ENCODE assay signal across 13 cellular contexts in the genomic region with DNA sequence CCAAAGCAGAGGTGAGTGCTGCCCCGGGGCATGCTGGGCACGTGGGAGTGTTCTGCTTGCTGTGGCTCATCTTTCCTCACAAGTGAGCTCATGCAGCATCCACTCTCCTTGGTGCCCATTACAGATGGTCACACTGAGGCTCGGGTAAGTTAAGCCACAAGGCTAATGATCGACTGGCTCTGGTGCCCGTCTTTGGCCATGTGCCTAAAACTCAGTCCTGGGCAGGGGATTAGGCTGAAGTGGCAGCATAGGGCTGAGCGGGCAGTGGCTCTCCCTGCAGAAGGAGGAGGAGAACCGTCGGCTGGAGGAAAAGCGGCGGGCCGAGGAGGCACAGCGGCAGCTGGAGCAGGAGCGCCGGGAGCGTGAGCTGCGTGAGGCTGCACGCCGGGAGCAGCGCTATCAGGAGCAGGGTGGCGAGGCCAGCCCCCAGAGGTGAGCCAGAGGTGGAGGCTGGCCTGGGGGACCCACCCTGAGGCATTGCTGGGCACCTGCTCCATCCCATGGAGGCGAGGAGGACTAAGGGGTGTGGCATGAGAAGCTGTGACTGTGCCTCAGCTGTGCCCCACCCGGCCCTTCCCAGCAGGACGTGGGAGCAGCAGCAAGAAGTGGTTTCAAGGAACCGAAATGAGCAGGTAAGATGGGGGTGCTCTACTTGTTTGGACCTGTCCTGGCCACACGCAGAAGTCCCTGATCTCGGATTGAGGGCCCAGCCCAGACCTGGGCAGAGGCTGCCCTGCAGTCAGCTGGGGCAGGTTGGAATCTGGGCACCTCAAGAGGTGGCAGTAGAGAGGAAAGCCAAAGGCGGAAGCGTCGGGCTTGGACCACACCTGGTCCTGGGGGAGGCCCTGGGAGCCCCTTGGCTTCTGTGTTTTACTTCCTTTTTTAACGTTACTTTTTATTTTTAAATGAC. TPM values are rescaled to one million over a fixed set of nuclear protein-coding genes. Genes with fewer than 3 reads are reported as not detected.
DNase-seq lines count a peak whose midpoint lies in the region; ATAC-seq and TF ChIP-seq lines count a peak whose summit lies in the region.
"Had no signal": no experiment of that assay in that cellular context is flagged by ENCODE, and none has a peak within 500 bp of the region (broad histone marks: within the 10 kb centered on the region; RNA-seq: fewer than 3 reads in every experiment).

No MANE protein-coding gene starts in this region.

- H3K27ac Mint-ChIP-seq in activated CD8-positive, alpha-beta memory T cell treated with anti-CD3 and anti-CD28 coated beads, Interleukin-2, amount 10 ng/mL, durations not matched to agents 7 days and 5 days, result peak overlapping the region; percentile 63

- POLR2A ChIA-PET in PC-9 (lab: Charles Lee; ENCODE audit: unreplicated experiment), result no interaction called here

- H3K27ac ChIP-seq in OCI-LY3 (ENCODE audit: low read length) (peak overlapping the region; percentile 50), esophagus (ENCODE audit: low read depth in 2 of 2, low read length in 1 of 2) (peak overlapping the region; percentile 79 to 88), sigmoid colon (no peak overlapping the region), PC-9 (no peak overlapping the region)

- H3K27me3 ChIP-seq in OCI-LY3 (ENCODE audit: low read depth, low read length) (no peaks in the 10 kb centered on the region), esophagus (ENCODE audit: control insufficient read depth in 1 of 2, insufficient read depth in 2 of 2, low read length in 2 of 2) (no peaks in the 10 kb centered on the region), sigmoid colon (no peaks in the 10 kb centered on the region), PC-9 (ENCODE audit: insufficient read depth, low read depth) (no peaks in the 10 kb centered on the region)

- TF ChIP-seq CTCF in OCI-LY3 (IDR thresholded peaks at IDR 0.05; ENCODE audit: low read depth, low read length), result no peak
- TF ChIP-seq CTCF in sigmoid colon (IDR thresholded peaks at IDR 0.05), result no peak
- no peak for TF ChIP-seq CTCF in PC-9 (conservative IDR thresholded peaks at IDR 0.05)

- peaks cover 6% of the 10 kb centered on the region for H3K4me1 Mint-ChIP-seq in activated CD8-positive, alpha-beta memory T cell treated with anti-CD3 and anti-CD28 coated beads, Interleukin-2, amount 10 ng/mL, durations not matched to agents 7 days and 5 days

- no peak overlapping the region for H3K4me3 Mint-ChIP-seq in activated CD8-positive, alpha-beta memory T cell treated with anti-CD3 and anti-CD28 coated beads, Interleukin-2, amount 10 ng/mL, durations not matched to agents 7 days and 5 days

- no peaks in the 10 kb centered on the region for H3K9me3 Mint-ChIP-seq in activated CD8-positive, alpha-beta memory T cell treated with anti-CD3 and anti-CD28 coated beads, Interleukin-2, amount 10 ng/mL, durations not matched to agents 7 days and 5 days (ENCODE audit: low read depth)

- BruUV-seq in PC-9 (replicated peaks; lab: Mats Ljungman, UMichigan), result no TSS peak

- no peaks in the 10 kb centered on the region for H3K9me3 ChIP-seq in OCI-LY3 (ENCODE audit: insufficient read depth, low read length)
- no peaks in the 10 kb centered on the region for H3K9me3 ChIP-seq in esophagus (ENCODE audit: control insufficient read depth in 2 of 2, insufficient read depth in 1 of 2, low read depth in 1 of 2, low read length in 1 of 2)
- no peaks in the 10 kb centered on the region for H3K9me3 ChIP-seq in sigmoid colon
- no peaks in the 10 kb centered on the region for H3K9me3 ChIP-seq in PC-9 (ENCODE audit: insufficient read depth, low read depth)

- TF ChIP-seq EP300 in sigmoid colon (IDR thresholded peaks at IDR 0.05), result no peak

- H4K20me1 ChIP-seq in OCI-LY3 (ENCODE audit: insufficient read depth, low read length), result peaks cover 13% of the 10 kb centered on the region
- peaks cover 22% of the 10 kb centered on the region for H4K20me1 ChIP-seq in PC-9 (ENCODE audit: insufficient read depth)

- H3K36me3 Mint-ChIP-seq in activated CD8-positive, alpha-beta memory T cell treated with anti-CD3 and anti-CD28 coated beads, Interleukin-2, amount 10 ng/mL, durations not matched to agents 7 days and 5 days, result peaks cover 41% of the 10 kb centered on the region

- no peak for DNase-seq in activated CD8-positive, alpha-beta memory T cell treated with anti-CD3 and anti-CD28 coated beads, Interleukin-2, amount 10 ng/mL, durations not matched to agents 7 days and 5 days
- DNase-seq in activated CD8-positive, alpha-beta memory T cell treated with anti-CD3 and anti-CD28 coated beads for 24 hours, result no peak
- DNase-seq in sigmoid colon (peak; percentile 52), putamen (ENCODE audit: low spot score) (no peak), COLO668 (lab: John Stamatoyannopoulos, UW; ENCODE audit: unreplicated experiment) (no peak), PC-9 (no peak)
- DNase-seq: DMS53; IMR-90; NCI-H2029 treated with DMSO at 0.1 percent for 48 hours; NK-92 treated with Interleukin-12 subunit alpha and Interleukin-12 subunit beta, amount 100 ng/mL, for 24 hours; stimulated activated CD4-positive, alpha-beta T cell treated with anti-CD3 and anti-CD28 coated beads, Interleukin-1b, Interleukin-23, amount 100 ng/mL, for 48 hours had no signal

- H3K9ac ChIP-seq in OCI-LY3 (ENCODE audit: low read length), result no peak overlapping the region

- H2AFZ ChIP-seq in OCI-LY3 (ENCODE audit: low read depth, low read length), result no peak overlapping the region
- H2AFZ ChIP-seq in PC-9, result no peak overlapping the region

- 76 to 81% methylated on average over 28 to 30 of the region's 30 CpGs for WGBS in esophagus, 2 donors
- 88 to 89% methylated on average over 30 of the region's 30 CpGs for WGBS in sigmoid colon, 2 donors

- no peaks in the 10 kb centered on the region for H3K9me2 ChIP-seq in PC-9 (ENCODE audit: insufficient read depth)

- intact Hi-C loops in sigmoid colon (cut with DNase I), result no loop called here
- intact Hi-C loops in PC-9 (cut with micrococcal nuclease; ENCODE audit: unreplicated experiment), result no loop called here

- no peak for TF ChIP-seq POLR2A in sigmoid colon (IDR thresholded peaks at IDR 0.05)

- H3K4me1 ChIP-seq in OCI-LY3 (ENCODE audit: low read length), result peaks cover 12% of the 10 kb centered on the region
- peaks cover 8 to 18% of the 10 kb centered on the region in 2 donors for H3K4me1 ChIP-seq in esophagus (ENCODE audit: control insufficient read depth in 2 of 2, insufficient read depth in 2 of 2, low read length in 1 of 2)
- H3K4me1 ChIP-seq in sigmoid colon, result no peaks in the 10 kb centered on the region
- no peaks in the 10 kb centered on the region for H3K4me1 ChIP-seq in PC-9 (replicated peaks; ENCODE audit: insufficient read depth)

- H3K27me3 Mint-ChIP-seq in activated CD8-positive, alpha-beta memory T cell treated with anti-CD3 and anti-CD28 coated beads, Interleukin-2, amount 10 ng/mL, durations not matched to agents 7 days and 5 days, result no peaks in the 10 kb centered on the region

- H3K79me2 ChIP-seq in OCI-LY3 (ENCODE audit: low read length) (no peaks in the 10 kb centered on the region), PC-9 (ENCODE audit: low read depth) (no peaks in the 10 kb centered on the region)

- CTCF ChIA-PET in activated CD8-positive, alpha-beta memory T cell treated with anti-CD3 and anti-CD28 coated beads, Interleukin-2, amount 10 ng/mL, durations not matched to agents 7 days and 5 days (lab: Charles Lee), result no interaction called here
- CTCF ChIA-PET in PC-9 (lab: Charles Lee), result interaction anchor here (0.5 kb wide), 1 partner anchor 18 kb away, joined by 5 read pairs; no protein-coding TSS in a partner anchor

- H3K4me3 ChIP-seq in OCI-LY3 (ENCODE audit: low read length) (no peak overlapping the region), esophagus (ENCODE audit: low read depth in 1 of 2, low read length in 2 of 2) (no peak overlapping the region), sigmoid colon (no peak overlapping the region), PC-9 (no peak overlapping the region)

- no peak for ATAC-seq in activated CD8-positive, alpha-beta memory T cell treated with anti-CD3 and anti-CD28 coated beads, Interleukin-2, amount 10 ng/mL, durations not matched to agents 7 days and 5 days

- no peak overlapping the region for H3K4me2 ChIP-seq in OCI-LY3 (ENCODE audit: low read length)
- H3K4me2 ChIP-seq in PC-9, result no peak overlapping the region

- peaks cover 72% of the 10 kb centered on the region for H3K36me3 ChIP-seq in OCI-LY3 (replicated peaks; ENCODE audit: low read depth, low read length)
- H3K36me3 ChIP-seq in esophagus (ENCODE audit: control insufficient read depth in 2 of 2, insufficient read depth in 2 of 2, low read length in 1 of 2), result peaks cover 36 to 68% of the 10 kb centered on the region in 2 donors
- peaks cover 40 to 97% (median 54%) of the 10 kb centered on the region in 4 donors for H3K36me3 ChIP-seq in sigmoid colon
- peaks cover 15% of the 10 kb centered on the region; the same call in 1 of the 2 replicates for H3K36me3 ChIP-seq in PC-9 (ENCODE audit: low read depth)

- peaks cover 9% of the 10 kb centered on the region for H3F3A ChIP-seq in PC-9 (ENCODE audit: insufficient read depth, low read depth)

RNA-seq across cellular contexts. Expression of a gene that starts 7.3 kb away (rescaled TPM):
- under 1 TPM in 1 of 2 experiments, not detected in 1; 0.58 TPM for total RNA-seq in activated CD8-positive, alpha-beta memory T cell treated with anti-CD3 and anti-CD28 coated beads, Interleukin-2, amount 10 ng/mL, durations not matched to agents 7 days and 5 days
- polyA plus RNA-seq in esophagus (1 to 10 TPM; 2.1 to 3.8 TPM), sigmoid colon (1 to 10 TPM in 2 of 3 donors, not detected in 1; 1.2 to 3.0 TPM)
- total RNA-seq in sigmoid colon (1 to 10 TPM in 2 of 4 donors, under 1 TPM in 2; 0.71 to 2.1 (median 1.1) TPM), PC-9 (2021) (4.2 and 9.7 TPM in 2 replicates)
- total RNA-seq: IMR-90 had no signal
- polyA plus RNA-seq: IMR-90 had no signal

RNA-seq across cellular contexts. Expression of a gene that starts 13.6 kb away (rescaled TPM):
- total RNA-seq in activated CD8-positive, alpha-beta memory T cell treated with anti-CD3 and anti-CD28 coated beads, Interleukin-2, amount 10 ng/mL, durations not matched to agents 7 days and 5 days, result 100 to 1,000 TPM; 148 to 153 TPM
- 100 to 1,000 TPM; 157 to 215 TPM for polyA plus RNA-seq in esophagus
- total RNA-seq in sigmoid colon, result 100 to 1,000 TPM in 1 of 4 donors, 10 to 100 TPM in 3; 76.7 to 124 (median 86.6) TPM
- polyA plus RNA-seq in sigmoid colon, result 100 to 1,000 TPM in 2 of 3 donors, 10 to 100 TPM in 1; 91.9 to 149 (median 102) TPM
- 65.6 and 70.7 TPM in 2 replicates for total RNA-seq in PC-9 (2021)

RNA-seq across cellular contexts. Expression of a gene that starts 24.2 kb away (rescaled TPM):
- total RNA-seq in activated CD8-positive, alpha-beta memory T cell treated with anti-CD3 and anti-CD28 coated beads, Interleukin-2, amount 10 ng/mL, durations not matched to agents 7 days and 5 days, result 10 to 100 TPM; 41.8 to 41.9 TPM
- polyA plus RNA-seq in esophagus (10 to 100 TPM; 11.4 to 26.3 TPM), sigmoid colon (10 to 100 TPM in 1 of 3 donors, 1 to 10 TPM in 2; 5.5 to 23.4 (median 9.6) TPM)
- total RNA-seq in sigmoid colon (10 to 100 TPM; 17.5 to 39.9 (median 24.8) TPM), PC-9 (2021) (58.8 and 59.1 TPM in 2 replicates)

RNA-seq across cellular contexts. Expression of a gene that starts 46.0 kb away (rescaled TPM):
- 1 to 10 TPM; 4.0 to 6.6 TPM for total RNA-seq in activated CD8-positive, alpha-beta memory T cell treated with anti-CD3 and anti-CD28 coated beads, Interleukin-2, amount 10 ng/mL, durations not matched to agents 7 days and 5 days
- polyA plus RNA-seq in esophagus (10 to 100 TPM in 1 of 2 donors, 1 to 10 TPM in 1; 8.8 to 19.9 TPM), sigmoid colon (10 to 100 TPM in 2 of 3 donors, 1 to 10 TPM in 1; 2.5 to 37.7 (median 12.0) TPM)
- total RNA-seq in sigmoid colon (100 to 1,000 TPM in 2 of 4 donors, 10 to 100 TPM in 2; 74.6 to 182 (median 128) TPM), PC-9 (2021) (0.33 and 0.98 TPM in 2 replicates)

Comparison
In these comparisons a context has a peak if more than half of its experiments do, and no peak if none do; other contexts are left out.
1. H3K27ac ChIP-seq: peak in OCI-LY3 (single experiment) and esophagus (2 of 2); none in sigmoid colon (0 of 4) and PC-9 (single experiment).